ENCODE assay signal across 9 cellular contexts in genomic region chr9:16867571-16868311, GRCh38. TPM values are rescaled to one million over a fixed set of nuclear protein-coding genes. Genes with fewer than 3 reads are reported as not detected.
DNase-seq lines count a peak whose midpoint lies in the region; ATAC-seq, FAIRE-seq and TF ChIP-seq lines count a peak whose summit lies in the region.
"Had no signal": no experiment of that assay in that cellular context is flagged by ENCODE, and none has a peak within 500 bp of the region (broad histone marks: within the 10 kb centered on the region; RNA-seq: fewer than 3 reads in every experiment).

No MANE protein-coding gene starts in this region.

- no peak overlapping the region for H3K9ac ChIP-seq in HUES48 (ENCODE audit: low read depth, low read length)

- no peaks in the 10 kb centered on the region for H3K36me3 ChIP-seq in HUES48 (ENCODE audit: control insufficient read depth, insufficient read depth, low read length)
- no peaks in the 10 kb centered on the region for H3K36me3 ChIP-seq in bronchial epithelial cell (ENCODE audit: control insufficient read depth, insufficient read depth, low read length)
- no peaks in the 10 kb centered on the region for H3K36me3 ChIP-seq in kidney epithelial cell (ENCODE audit: control insufficient read depth, insufficient read depth, low read length)
- H3K36me3 ChIP-seq in suprapubic skin: no peaks in the 10 kb centered on the region

- no peak overlapping the region for H3K27ac ChIP-seq in HUES48 (ENCODE audit: low read depth, low read length)
- H3K27ac ChIP-seq in suprapubic skin: peak overlapping the region; percentile 69

- no peak for TF ChIP-seq POLR2A in suprapubic skin (IDR thresholded peaks at IDR 0.05)

- H3K27me3 ChIP-seq in HUES48 (ENCODE audit: control insufficient read depth, insufficient read depth, low read length): peaks cover 7% of the 10 kb centered on the region; the same call in 1 of the 2 replicates
- H3K27me3 ChIP-seq in bronchial epithelial cell (ENCODE audit: control insufficient read depth, insufficient read depth, low read length): peaks cover 9% of the 10 kb centered on the region
- H3K27me3 ChIP-seq in kidney epithelial cell (ENCODE audit: control insufficient read depth, insufficient read depth, low read length): no peaks in the 10 kb centered on the region
- no peaks in the 10 kb centered on the region for H3K27me3 ChIP-seq in suprapubic skin

- POLR2A ChIA-PET in HEK293T (lab: Yijun Ruan, JAX): no interaction called here

- peak; percentile 62 for FAIRE-seq in bronchial epithelial cell (lab: Jason Lieb, UNC)

- DNase-seq in bronchial epithelial cell (ENCODE audit: low read depth): peak; percentile 46
- no peak for DNase-seq in kidney epithelial cell (ENCODE audit: low read depth)
- DNase-seq in suprapubic skin (ENCODE audit: low spot score in 2 of 2): no peak
- no peak for DNase-seq in Ammon's horn (ENCODE audit: low spot score)
- no peak for DNase-seq in HEK293T (ENCODE audit: extremely low spot score)
- no peak for DNase-seq in NCI-H1417 (lab: John Stamatoyannopoulos, UW)
- DNase-seq: activated T-cell treated with anti-CD3 and anti-CD28 coated beads, Interleukin-2, amount 50 U/mL, for 24 hours had no signal

- H3K4me1 ChIP-seq in HUES48 (ENCODE audit: control insufficient read depth, insufficient read depth, low read length) (peaks cover 48% of the 10 kb centered on the region), suprapubic skin (peaks cover 51% of the 10 kb centered on the region)

- TF ChIP-seq CTCF in bronchial epithelial cell (IDR thresholded peaks at IDR 0.05; ENCODE audit: insufficient read depth, low read length, severe bottlenecking) (no peak), kidney epithelial cell (IDR thresholded peaks at IDR 0.05; ENCODE audit: insufficient read depth, low read length, poor library complexity, severe bottlenecking) (no peak), suprapubic skin (IDR thresholded peaks at IDR 0.05) (no peak)

- 25% methylated on average over 10 of the region's 10 CpGs for WGBS in suprapubic skin

- CTCF ChIA-PET in HEK293T (lab: Yijun Ruan, JAX): no interaction called here

- H3K4me3 ChIP-seq in HUES48 (ENCODE audit: low read depth, low read length) (peak overlapping the region; percentile 36), bronchial epithelial cell (ENCODE audit: low read depth, low read length) (no peak overlapping the region), kidney epithelial cell (ENCODE audit: low read depth, low read length) (peak overlapping the region; percentile 6), suprapubic skin (peak overlapping the region; percentile 24)

- H3K9me3 ChIP-seq in HUES48 (ENCODE audit: control insufficient read depth, insufficient read depth, low read length): no peaks in the 10 kb centered on the region
- no peaks in the 10 kb centered on the region for H3K9me3 ChIP-seq in suprapubic skin

- TF ChIP-seq EP300 in suprapubic skin (IDR thresholded peaks at IDR 0.05): no peak

- no peak for ATAC-seq in HG02798 (IDR thresholded peaks at IDR 0.05; ENCODE audit: poor library complexity, unreplicated experiment)

TF ChIP-seq in HEK293T, 16 proteins besides CTCF, POLR2A, EP300 and RAD21:
- TF ChIP-seq NFRKB (IDR thresholded peaks at IDR 0.05) (no peak), SUZ12 (IDR thresholded peaks at IDR 0.05) (no peak), PKNOX1 (IDR thresholded peaks at IDR 0.05) (no peak), CTBP1 (IDR thresholded peaks at IDR 0.05; ENCODE audit: borderline replicate concordance) (no peak), LEF1 (IDR thresholded peaks at IDR 0.05; ENCODE audit: borderline replicate concordance) (no peak), ELF4 (IDR thresholded peaks at IDR 0.05) (no peak), ARNT (IDR thresholded peaks at IDR 0.05) (no peak), TARDBP (IDR thresholded peaks at IDR 0.05) (no peak), BHLHE40 (IDR thresholded peaks at IDR 0.05; ENCODE audit: borderline replicate concordance) (no peak), FOXA1 (IDR thresholded peaks at IDR 0.05) (no peak), L3MBTL2 (conservative IDR thresholded peaks at IDR 0.05) (no peak)

RNA-seq across cellular contexts. Expression of gene BNC2, which starts 2.7 kb away (rescaled TPM):
- under 0.01 TPM in 1 of 2 replicates, not detected in the other for total RNA-seq in bronchial epithelial cell
- total RNA-seq in kidney epithelial cell: 0.96 and 1.5 TPM in 2 replicates
- total RNA-seq in suprapubic skin: 10 to 100 TPM in 2 of 4 donors, 1 to 10 TPM in 2; 6.5 to 12.3 (median 8.9) TPM
